15 cellular contexts compared by ENCODE assay signal in genomic region chr3:101962055-101962454, GRCh38.
"Had no signal": no experiment of that assay in that cellular context is flagged by ENCODE, and none has a peak within 500 bp of the region (broad histone marks: within the 10 kb centered on the region; RNA-seq: fewer than 3 reads in every experiment).

No MANE protein-coding gene starts in this region.

- H3K9me3 Mint-ChIP-seq: neural crest cell had no signal

- DNase-seq: activated CD4-positive, CD25-positive, alpha-beta regulatory T cell; activated naive CD4-positive, alpha-beta T cell treated with anti-CD3 and anti-CD28 coated beads, Interleukin-2, amount 50 U/mL, for 16 hours; amygdala; esophagus squamous epithelium; gastrocnemius medialis; heart right ventricle; left ventricle myocardium superior; spleen; stimulated activated CD4-positive, alpha-beta T cell treated with anti-CD3 and anti-CD28 coated beads, Interleukin-1b, Interleukin-23, amount 100 ng/mL, for 48 hours; stimulated activated naive CD4-positive, alpha-beta T cell; T-helper 2 cell; upper lobe of right lung had no signal

- H3K9ac ChIP-seq: parathyroid adenoma had no signal

- H3K9me3 ChIP-seq: esophagus squamous epithelium, gastrocnemius medialis, upper lobe of right lung had no signal

- H3K27ac ChIP-seq: esophagus squamous epithelium, gastrocnemius medialis, heart right ventricle, parathyroid adenoma, right atrium auricular region, spleen, upper lobe of right lung had no signal

- H3K79me2 ChIP-seq: parathyroid adenoma had no signal

- H3K27me3 ChIP-seq: esophagus squamous epithelium, gastrocnemius medialis, heart right ventricle, right atrium auricular region, spleen, upper lobe of right lung had no signal

- H3K4me1 Mint-ChIP-seq: neural crest cell had no signal

- H3K4me3 ChIP-seq: esophagus squamous epithelium, gastrocnemius medialis, heart right ventricle, right atrium auricular region, spleen, upper lobe of right lung had no signal

- H3K36me3 ChIP-seq: esophagus squamous epithelium, gastrocnemius medialis, heart right ventricle, right atrium auricular region, spleen, upper lobe of right lung had no signal

- H3K4me1 ChIP-seq: gastrocnemius medialis, parathyroid adenoma, right atrium auricular region, upper lobe of right lung had no signal

- H3K4me3 Mint-ChIP-seq: neural crest cell had no signal

- H2AFZ ChIP-seq: parathyroid adenoma had no signal
